8 cellular contexts compared by ENCODE assay signal in genomic region chr15:98085003-98085639, GRCh38.
A peak's percentile ranks its signal among the peaks of the same experiment; 100 is the strongest.
DNase-seq lines count a peak whose midpoint lies in the region; ATAC-seq and TF ChIP-seq lines count a peak whose summit lies in the region.

No MANE protein-coding gene starts in this region.

- H3K4me1 ChIP-seq in IMR-90 (ENCODE audit: control insufficient read depth, insufficient read depth, low read length) (no peaks in the 10 kb centered on the region), PC-9 (replicated peaks; ENCODE audit: insufficient read depth) (no peaks in the 10 kb centered on the region), lower lobe of right lung (no peaks in the 10 kb centered on the region), vagina (no peaks in the 10 kb centered on the region)

- H3K4me3 ChIP-seq in IMR-90 (ENCODE audit: insufficient read depth, low read depth, low read length) (no peak overlapping the region), PC-9 (no peak overlapping the region), cardiac fibroblast (replicated peaks in 1 of 2; ENCODE audit: low read depth in 2 of 2, low read length in 2 of 2) (no peak overlapping the region), lower lobe of right lung (no peak overlapping the region), vagina (no peak overlapping the region)

- in situ Hi-C loops in IMR-90 (cut with MboI; ENCODE audit: low sequenced_read_pairs): no loop called here

- H2BK120ac ChIP-seq in IMR-90 (ENCODE audit: low read depth, low read length): no peak overlapping the region

- no peak overlapping the region for H3K23ac ChIP-seq in IMR-90 (ENCODE audit: low read depth, low read length)

- no peak overlapping the region for H3K27ac ChIP-seq in IMR-90 (ENCODE audit: insufficient read depth, low read length)
- H3K27ac ChIP-seq in PC-9: no peak overlapping the region
- H3K27ac ChIP-seq in lower lobe of right lung: no peak overlapping the region
- H3K27ac ChIP-seq in vagina: no peak overlapping the region

- BruUV-seq in IMR-90 (replicated peaks; lab: Mats Ljungman, UMichigan): no TSS peak
- BruUV-seq in PC-9 (replicated peaks; lab: Mats Ljungman, UMichigan): no TSS peak

- no peak overlapping the region for H4K8ac ChIP-seq in IMR-90 (ENCODE audit: low read depth in 2 of 2, low read length in 2 of 2)

- no peak overlapping the region for H2AK9ac ChIP-seq in IMR-90 (replicated peaks; ENCODE audit: low read depth, low read length, poor library complexity)

- CTCF ChIA-PET in IMR-90 (lab: Yijun Ruan, JAX) (interaction anchor here (0.7 to 1.4 kb wide), 4 partner anchors 31 to 178 kb away, joined by 3 to 4 read pairs (median 3); no protein-coding TSS in a partner anchor), PC-9 (lab: Charles Lee) (no interaction called here)

- no peaks in the 10 kb centered on the region for H3K9me1 ChIP-seq in IMR-90 (ENCODE audit: insufficient read depth, low read length)

- no CpG with 5 or more reads among the region's 2 CpGs for WGBS in IMR-90 (ENCODE audit: extremely low coverage in 2 of 2, insufficient read length in 1 of 2), 2 experiments

- no peaks in the 10 kb centered on the region for H3K79me2 ChIP-seq in PC-9 (ENCODE audit: low read depth)

- POLR2A ChIA-PET in IMR-90 (lab: Charles Lee; ENCODE audit: unreplicated experiment): no interaction called here
- POLR2A ChIA-PET in PC-9 (lab: Charles Lee; ENCODE audit: unreplicated experiment): no interaction called here

- H4K20me1 ChIP-seq in IMR-90 (ENCODE audit: insufficient read depth, low read length) (no peaks in the 10 kb centered on the region), PC-9 (ENCODE audit: insufficient read depth) (no peaks in the 10 kb centered on the region)

- dilution Hi-C loops in IMR-90 (cut with HindIII; ENCODE audit: low sequenced_read_pairs, unreplicated experiment): no loop called here

- H2AFZ ChIP-seq in IMR-90 (replicated peaks; ENCODE audit: low read length, poor library complexity): no peak overlapping the region
- H2AFZ ChIP-seq in PC-9: no peak overlapping the region

- TF ChIP-seq RAD21 in IMR-90 (IDR thresholded peaks at IDR 0.05; ENCODE audit: low read length): peak; percentile 64

- no peak overlapping the region for H2AK5ac ChIP-seq in IMR-90 (ENCODE audit: low read depth, low read length)

- peak; percentile 71 for TF ChIP-seq CTCF in IMR-90 (conservative IDR thresholded peaks at IDR 0.05; ENCODE audit: low read depth, low read length)
- TF ChIP-seq CTCF in PC-9 (conservative IDR thresholded peaks at IDR 0.05): peak; percentile 75
- TF ChIP-seq CTCF in cardiac fibroblast (IDR thresholded peaks at IDR 0.05; ENCODE audit: low read depth, low read length): peak; percentile 61
- TF ChIP-seq CTCF in lower lobe of right lung (IDR thresholded peaks at IDR 0.05): peak; percentile 65
- TF ChIP-seq CTCF in vagina (IDR thresholded peaks at IDR 0.05): peak; percentile 55 to 75 (median 59)

- H3K9ac ChIP-seq in IMR-90 (ENCODE audit: low read depth, low read length): no peak overlapping the region

- no peak overlapping the region for H4K5ac ChIP-seq in IMR-90 (ENCODE audit: low read depth, low read length)

- H4K91ac ChIP-seq in IMR-90 (ENCODE audit: insufficient read depth, low read depth, low read length): no peak overlapping the region

- H3K56ac ChIP-seq in IMR-90 (ENCODE audit: extremely low read depth, insufficient read depth, low read length): no peak overlapping the region

- ATAC-seq in IMR-90 (ENCODE audit: low read depth): peak; percentile 62
- ATAC-seq in lower lobe of right lung: no peak
- ATAC-seq in HG02571 (IDR thresholded peaks at IDR 0.05; ENCODE audit: unreplicated experiment): no peak

- H2BK5ac ChIP-seq in IMR-90 (ENCODE audit: low read depth, low read length, poor library complexity, severe bottlenecking): no peak overlapping the region

- H3K4me2 ChIP-seq in IMR-90 (ENCODE audit: low read depth, low read length): no peak overlapping the region
- no peak overlapping the region for H3K4me2 ChIP-seq in PC-9

- no peaks in the 10 kb centered on the region for H3K9me3 ChIP-seq in IMR-90 (ENCODE audit: control insufficient read depth, insufficient read depth, low read length)
- no peaks in the 10 kb centered on the region for H3K9me3 ChIP-seq in PC-9 (ENCODE audit: insufficient read depth, low read depth)
- H3K9me3 ChIP-seq in lower lobe of right lung: no peaks in the 10 kb centered on the region
- no peaks in the 10 kb centered on the region for H3K9me3 ChIP-seq in vagina

- no peak overlapping the region for H3K14ac ChIP-seq in IMR-90 (replicated peaks; ENCODE audit: low read depth, low read length)

- no peak for TF ChIP-seq POLR2A in IMR-90 (IDR thresholded peaks at IDR 0.05; ENCODE audit: low read depth, low read length)
- no peak for TF ChIP-seq POLR2A in vagina (IDR thresholded peaks at IDR 0.05)

- H3F3A ChIP-seq in PC-9 (ENCODE audit: insufficient read depth, low read depth): no peaks in the 10 kb centered on the region

- DNase-seq in NCI-H82 (lab: John Stamatoyannopoulos, UW): peak; percentile 78
- no peak for DNase-seq in NCI-H82 treated with DMSO at 0.1 percent for 48 hours (lab: John Stamatoyannopoulos, UW; ENCODE audit: unreplicated experiment)
- DNase-seq in IMR-90: peak; percentile 69
- peak in 1 of 2 experiments; percentile 60 for DNase-seq in PC-9
- DNase-seq in cardiac fibroblast (ENCODE audit: low read depth in 2 of 2): peak; percentile 78 to 81
- no peak for DNase-seq in lower lobe of right lung
- DNase-seq in vagina (ENCODE audit: extremely low spot score in 2 of 2): no peak

- no peaks in the 10 kb centered on the region for H3K27me3 ChIP-seq in IMR-90 (ENCODE audit: control insufficient read depth, insufficient read depth, low read length)
- no peaks in the 10 kb centered on the region for H3K27me3 ChIP-seq in PC-9 (ENCODE audit: insufficient read depth, low read depth)
- no peaks in the 10 kb centered on the region for H3K27me3 ChIP-seq in lower lobe of right lung (ENCODE audit: low read depth)
- H3K27me3 ChIP-seq in vagina: no peaks in the 10 kb centered on the region

- no peaks in the 10 kb centered on the region for H3K9me2 ChIP-seq in PC-9 (ENCODE audit: insufficient read depth)

- no peaks in the 10 kb centered on the region for H3K79me1 ChIP-seq in IMR-90 (ENCODE audit: low read depth in 1 of 2, low read length in 2 of 2)

- H3K18ac ChIP-seq in IMR-90 (ENCODE audit: low read depth, low read length): no peak overlapping the region

- H3K36me3 ChIP-seq in IMR-90 (ENCODE audit: control insufficient read depth, insufficient read depth, low read length) (no peaks in the 10 kb centered on the region), PC-9 (ENCODE audit: low read depth) (no peaks in the 10 kb centered on the region), lower lobe of right lung (no peaks in the 10 kb centered on the region), vagina (no peaks in the 10 kb centered on the region)

- no peak overlapping the region for H2BK15ac ChIP-seq in IMR-90 (ENCODE audit: low read depth, low read length)

- H3K4ac ChIP-seq in IMR-90 (ENCODE audit: low read depth, low read length): no peak overlapping the region

- H2BK20ac ChIP-seq in IMR-90 (ENCODE audit: low read depth, low read length): no peak overlapping the region

- intact Hi-C loops in IMR-90 (cut with micrococcal nuclease) (loop anchor here (1.0 to 2.0 kb wide), 3 partner anchors 124 to 181 kb away; partner anchors contain the start of gene ARRDC4), PC-9 (cut with micrococcal nuclease; ENCODE audit: unreplicated experiment) (loop anchor here (1.0 kb wide), 1 partner anchor 176 kb away; no protein-coding TSS in a partner anchor), lower lobe of right lung (cut with DNase I) (no loop called here), vagina (cut with DNase I) (loop anchor here (2.0 kb wide), 1 partner anchor 176 kb away; no protein-coding TSS in a partner anchor)

TF ChIP-seq in IMR-90, 13 proteins besides CTCF, POLR2A, EP300 and RAD21:
- TF ChIP-seq RFX5 (IDR thresholded peaks at IDR 0.05; ENCODE audit: low read depth, low read length) (no peak), SMC3 (IDR thresholded peaks at IDR 0.05; ENCODE audit: low read depth, low read length) (peak; percentile 72)
TF ChIP-seq in IMR-90: peak in this region for 1.

Comparison
In these comparisons a context has a peak if more than half of its experiments do, and no peak if none do; other contexts are left out.
1. DNase-seq: peak in NCI-H82 (single experiment), IMR-90 (single experiment) and cardiac fibroblast (2 of 2); none in NCI-H82 treated with DMSO at 0.1 percent for 48 hours (single experiment), lower lobe of right lung (single experiment) and vagina (0 of 2).
2. Peak in every context shown above with its lines, with median percentiles within 50 percentile points of each other: CTCF ChIP-seq.